1 cellular context compared by ENCODE assay signal in the genomic region with DNA sequence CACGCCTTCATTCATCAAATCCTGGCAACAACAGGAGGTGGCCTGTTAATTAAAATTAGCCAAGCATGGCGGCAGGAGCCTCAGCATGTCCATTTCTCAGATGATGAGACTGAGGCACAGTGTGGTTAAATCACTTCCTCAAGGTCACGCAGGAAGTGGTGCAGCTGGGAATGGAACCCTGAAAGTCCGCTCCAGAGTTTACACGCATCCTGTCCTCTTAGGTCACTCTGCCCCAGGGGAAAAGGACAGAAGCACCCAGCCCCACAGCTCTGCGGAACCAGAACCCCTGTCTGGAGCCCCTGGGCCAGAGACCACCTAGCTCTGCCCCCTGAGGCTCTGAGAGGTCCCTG.
TF ChIP-seq lines count a peak whose summit lies in the region.

No MANE protein-coding gene starts in this region.

TF ChIP-seq in K562, 482 proteins besides CTCF, POLR2A, EP300 and RAD21 (continued from another document and continues in another):
- TF ChIP-seq, protein P1, sequence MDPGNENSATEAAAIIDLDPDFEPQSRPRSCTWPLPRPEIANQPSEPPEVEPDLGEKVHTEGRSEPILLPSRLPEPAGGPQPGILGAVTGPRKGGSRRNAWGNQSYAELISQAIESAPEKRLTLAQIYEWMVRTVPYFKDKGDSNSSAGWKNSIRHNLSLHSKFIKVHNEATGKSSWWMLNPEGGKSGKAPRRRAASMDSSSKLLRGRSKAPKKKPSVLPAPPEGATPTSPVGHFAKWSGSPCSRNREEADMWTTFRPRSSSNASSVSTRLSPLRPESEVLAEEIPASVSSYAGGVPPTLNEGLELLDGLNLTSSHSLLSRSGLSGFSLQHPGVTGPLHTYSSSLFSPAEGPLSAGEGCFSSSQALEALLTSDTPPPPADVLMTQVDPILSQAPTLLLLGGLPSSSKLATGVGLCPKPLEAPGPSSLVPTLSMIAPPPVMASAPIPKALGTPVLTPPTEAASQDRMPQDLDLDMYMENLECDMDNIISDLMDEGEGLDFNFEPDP (CRISPR knock-in tag; IDR thresholded peaks at IDR 0.05), result no peak
- TF ChIP-seq, protein P2, sequence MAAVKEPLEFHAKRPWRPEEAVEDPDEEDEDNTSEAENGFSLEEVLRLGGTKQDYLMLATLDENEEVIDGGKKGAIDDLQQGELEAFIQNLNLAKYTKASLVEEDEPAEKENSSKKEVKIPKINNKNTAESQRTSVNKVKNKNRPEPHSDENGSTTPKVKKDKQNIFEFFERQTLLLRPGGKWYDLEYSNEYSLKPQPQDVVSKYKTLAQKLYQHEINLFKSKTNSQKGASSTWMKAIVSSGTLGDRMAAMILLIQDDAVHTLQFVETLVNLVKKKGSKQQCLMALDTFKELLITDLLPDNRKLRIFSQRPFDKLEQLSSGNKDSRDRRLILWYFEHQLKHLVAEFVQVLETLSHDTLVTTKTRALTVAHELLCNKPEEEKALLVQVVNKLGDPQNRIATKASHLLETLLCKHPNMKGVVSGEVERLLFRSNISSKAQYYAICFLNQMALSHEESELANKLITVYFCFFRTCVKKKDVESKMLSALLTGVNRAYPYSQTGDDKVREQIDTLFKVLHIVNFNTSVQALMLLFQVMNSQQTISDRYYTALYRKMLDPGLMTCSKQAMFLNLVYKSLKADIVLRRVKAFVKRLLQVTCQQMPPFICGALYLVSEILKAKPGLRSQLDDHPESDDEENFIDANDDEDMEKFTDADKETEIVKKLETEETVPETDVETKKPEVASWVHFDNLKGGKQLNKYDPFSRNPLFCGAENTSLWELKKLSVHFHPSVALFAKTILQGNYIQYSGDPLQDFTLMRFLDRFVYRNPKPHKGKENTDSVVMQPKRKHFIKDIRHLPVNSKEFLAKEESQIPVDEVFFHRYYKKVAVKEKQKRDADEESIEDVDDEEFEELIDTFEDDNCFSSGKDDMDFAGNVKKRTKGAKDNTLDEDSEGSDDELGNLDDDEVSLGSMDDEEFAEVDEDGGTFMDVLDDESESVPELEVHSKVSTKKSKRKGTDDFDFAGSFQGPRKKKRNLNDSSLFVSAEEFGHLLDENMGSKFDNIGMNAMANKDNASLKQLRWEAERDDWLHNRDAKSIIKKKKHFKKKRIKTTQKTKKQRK (IDR thresholded peaks at IDR 0.05; ENCODE audit: borderline replicate concordance, low read depth, low read length), result no peak
- TF ChIP-seq, protein P3, sequence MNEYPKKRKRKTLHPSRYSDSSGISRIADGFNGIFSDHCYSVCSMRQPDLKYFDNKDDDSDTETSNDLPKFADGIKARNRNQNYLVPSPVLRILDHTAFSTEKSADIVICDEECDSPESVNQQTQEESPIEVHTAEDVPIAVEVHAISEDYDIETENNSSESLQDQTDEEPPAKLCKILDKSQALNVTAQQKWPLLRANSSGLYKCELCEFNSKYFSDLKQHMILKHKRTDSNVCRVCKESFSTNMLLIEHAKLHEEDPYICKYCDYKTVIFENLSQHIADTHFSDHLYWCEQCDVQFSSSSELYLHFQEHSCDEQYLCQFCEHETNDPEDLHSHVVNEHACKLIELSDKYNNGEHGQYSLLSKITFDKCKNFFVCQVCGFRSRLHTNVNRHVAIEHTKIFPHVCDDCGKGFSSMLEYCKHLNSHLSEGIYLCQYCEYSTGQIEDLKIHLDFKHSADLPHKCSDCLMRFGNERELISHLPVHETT (CRISPR knock-in tag; conservative IDR thresholded peaks at IDR 0.05 in 1 of 2, IDR thresholded peaks at IDR 0.05 in 1 of 2), result no peak
- TF ChIP-seq ZNF224 (CRISPR knock-in tag; IDR thresholded peaks at IDR 0.05) (no peak), ZNF184 (CRISPR knock-in tag; IDR thresholded peaks at IDR 0.05) (no peak), XRCC4 (IDR thresholded peaks at IDR 0.05; ENCODE audit: extremely low read depth, insufficient read depth, insufficient read length) (no peak), KLF16 (IDR thresholded peaks at IDR 0.05) (no peak), NR2C2 (CRISPR knock-in tag; IDR thresholded peaks at IDR 0.05) (no peak), NR2C2 (tag; IDR thresholded peaks at IDR 0.05) (0 out of 2 replicates have a peak, but pooled peaks have one; percentile 28), TBL1XR1 (IDR thresholded peaks at IDR 0.05; ENCODE audit: low read length in 2 of 2) (no peak), ZNF764 (CRISPR knock-in tag; IDR thresholded peaks at IDR 0.05; ENCODE audit: low read depth) (no peak), MXI1 (IDR thresholded peaks at IDR 0.05; ENCODE audit: low read depth, low read length) (no peak), TFAM (CRISPR knock-in tag; conservative IDR thresholded peaks at IDR 0.05) (no peak), NFATC3 (IDR thresholded peaks at IDR 0.05) (no peak), ZNF668 (CRISPR knock-in tag; IDR thresholded peaks at IDR 0.05) (no peak), ZNF121 (CRISPR knock-in tag; conservative IDR thresholded peaks at IDR 0.05) (no peak), MAZ (CRISPR knock-in tag; conservative IDR thresholded peaks at IDR 0.05 in 1 of 2, IDR thresholded peaks at IDR 0.05 in 1 of 2) (no peak), CREBBP (IDR thresholded peaks at IDR 0.05; ENCODE audit: low read depth, low read length) (no peak), MBD2 (IDR thresholded peaks at IDR 0.05; ENCODE audit: borderline replicate concordance, low read depth) (no peak), SIN3A (IDR thresholded peaks at IDR 0.05; ENCODE audit: borderline replicate concordance in 2 of 2, control insufficient read depth in 1 of 2, low read depth in 2 of 2, low read length in 2 of 2) (no peak), SMARCB1 (IDR thresholded peaks at IDR 0.05; ENCODE audit: insufficient read length, low read depth) (no peak), RAD51 (IDR thresholded peaks at IDR 0.05; ENCODE audit: borderline replicate concordance, low read depth) (no peak), BRCA1 (IDR thresholded peaks at IDR 0.05) (no peak), BRCA1 (CRISPR knock-in tag; IDR thresholded peaks at IDR 0.05) (no peak), RBM15 (IDR thresholded peaks at IDR 0.05; ENCODE audit: insufficient read depth, low read length) (no peak), CBFA2T2 (conservative IDR thresholded peaks at IDR 0.05) (no peak), EP400 (IDR thresholded peaks at IDR 0.05) (no peak), ILK (tag; IDR thresholded peaks at IDR 0.05; ENCODE audit: borderline replicate concordance, low read depth) (no peak), GTF2F1 (IDR thresholded peaks at IDR 0.05; ENCODE audit: low read depth, low read length) (no peak), RBM17 (IDR thresholded peaks at IDR 0.05; ENCODE audit: borderline replicate concordance, low read depth, low read length) (no peak), NFIC (IDR thresholded peaks at IDR 0.05) (no peak), DIDO1 (tag; IDR thresholded peaks at IDR 0.05; ENCODE audit: low read depth) (no peak), ZNF175 (CRISPR knock-in tag; IDR thresholded peaks at IDR 0.05; ENCODE audit: low read depth) (no peak), KLF10 (CRISPR knock-in tag; IDR thresholded peaks at IDR 0.05) (no peak)
- TF ChIP-seq, protein P4, sequence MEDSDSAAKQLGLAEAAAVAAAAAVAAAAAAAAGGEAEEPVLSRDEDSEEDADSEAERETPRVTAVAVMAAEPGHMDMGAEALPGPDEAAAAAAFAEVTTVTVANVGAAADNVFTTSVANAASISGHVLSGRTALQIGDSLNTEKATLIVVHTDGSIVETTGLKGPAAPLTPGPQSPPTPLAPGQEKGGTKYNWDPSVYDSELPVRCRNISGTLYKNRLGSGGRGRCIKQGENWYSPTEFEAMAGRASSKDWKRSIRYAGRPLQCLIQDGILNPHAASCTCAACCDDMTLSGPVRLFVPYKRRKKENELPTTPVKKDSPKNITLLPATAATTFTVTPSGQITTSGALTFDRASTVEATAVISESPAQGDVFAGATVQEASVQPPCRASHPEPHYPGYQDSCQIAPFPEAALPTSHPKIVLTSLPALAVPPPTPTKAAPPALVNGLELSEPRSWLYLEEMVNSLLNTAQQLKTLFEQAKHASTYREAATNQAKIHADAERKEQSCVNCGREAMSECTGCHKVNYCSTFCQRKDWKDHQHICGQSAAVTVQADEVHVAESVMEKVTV (CRISPR knock-in tag; IDR thresholded peaks at IDR 0.05), result no peak
- TF ChIP-seq, protein P5, sequence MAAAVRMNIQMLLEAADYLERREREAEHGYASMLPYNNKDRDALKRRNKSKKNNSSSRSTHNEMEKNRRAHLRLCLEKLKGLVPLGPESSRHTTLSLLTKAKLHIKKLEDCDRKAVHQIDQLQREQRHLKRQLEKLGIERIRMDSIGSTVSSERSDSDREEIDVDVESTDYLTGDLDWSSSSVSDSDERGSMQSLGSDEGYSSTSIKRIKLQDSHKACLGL (CRISPR knock-in tag; IDR thresholded peaks at IDR 0.05; ENCODE audit: borderline replicate concordance, poor library complexity, severe bottlenecking), result no peak
- TF ChIP-seq, protein P6, sequence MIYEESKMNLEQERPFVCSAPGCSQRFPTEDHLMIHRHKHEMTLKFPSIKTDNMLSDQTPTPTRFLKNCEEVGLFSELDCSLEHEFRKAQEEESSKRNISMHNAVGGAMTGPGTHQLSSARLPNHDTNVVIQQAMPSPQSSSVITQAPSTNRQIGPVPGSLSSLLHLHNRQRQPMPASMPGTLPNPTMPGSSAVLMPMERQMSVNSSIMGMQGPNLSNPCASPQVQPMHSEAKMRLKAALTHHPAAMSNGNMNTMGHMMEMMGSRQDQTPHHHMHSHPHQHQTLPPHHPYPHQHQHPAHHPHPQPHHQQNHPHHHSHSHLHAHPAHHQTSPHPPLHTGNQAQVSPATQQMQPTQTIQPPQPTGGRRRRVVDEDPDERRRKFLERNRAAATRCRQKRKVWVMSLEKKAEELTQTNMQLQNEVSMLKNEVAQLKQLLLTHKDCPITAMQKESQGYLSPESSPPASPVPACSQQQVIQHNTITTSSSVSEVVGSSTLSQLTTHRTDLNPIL (CRISPR knock-in tag; IDR thresholded peaks at IDR 0.05), result no peak
- TF ChIP-seq, protein P7, sequence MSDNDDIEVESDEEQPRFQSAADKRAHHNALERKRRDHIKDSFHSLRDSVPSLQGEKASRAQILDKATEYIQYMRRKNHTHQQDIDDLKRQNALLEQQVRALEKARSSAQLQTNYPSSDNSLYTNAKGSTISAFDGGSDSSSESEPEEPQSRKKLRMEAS (CRISPR knock-in tag; IDR thresholded peaks at IDR 0.05), result no peak
- TF ChIP-seq, protein P8, sequence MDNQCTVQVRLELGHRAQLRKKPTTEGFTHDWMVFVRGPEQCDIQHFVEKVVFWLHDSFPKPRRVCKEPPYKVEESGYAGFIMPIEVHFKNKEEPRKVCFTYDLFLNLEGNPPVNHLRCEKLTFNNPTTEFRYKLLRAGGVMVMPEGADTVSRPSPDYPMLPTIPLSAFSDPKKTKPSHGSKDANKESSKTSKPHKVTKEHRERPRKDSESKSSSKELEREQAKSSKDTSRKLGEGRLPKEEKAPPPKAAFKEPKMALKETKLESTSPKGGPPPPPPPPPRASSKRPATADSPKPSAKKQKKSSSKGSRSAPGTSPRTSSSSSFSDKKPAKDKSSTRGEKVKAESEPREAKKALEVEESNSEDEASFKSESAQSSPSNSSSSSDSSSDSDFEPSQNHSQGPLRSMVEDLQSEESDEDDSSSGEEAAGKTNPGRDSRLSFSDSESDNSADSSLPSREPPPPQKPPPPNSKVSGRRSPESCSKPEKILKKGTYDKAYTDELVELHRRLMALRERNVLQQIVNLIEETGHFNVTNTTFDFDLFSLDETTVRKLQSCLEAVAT (IDR thresholded peaks at IDR 0.05), result no peak
- TF ChIP-seq, protein P9, sequence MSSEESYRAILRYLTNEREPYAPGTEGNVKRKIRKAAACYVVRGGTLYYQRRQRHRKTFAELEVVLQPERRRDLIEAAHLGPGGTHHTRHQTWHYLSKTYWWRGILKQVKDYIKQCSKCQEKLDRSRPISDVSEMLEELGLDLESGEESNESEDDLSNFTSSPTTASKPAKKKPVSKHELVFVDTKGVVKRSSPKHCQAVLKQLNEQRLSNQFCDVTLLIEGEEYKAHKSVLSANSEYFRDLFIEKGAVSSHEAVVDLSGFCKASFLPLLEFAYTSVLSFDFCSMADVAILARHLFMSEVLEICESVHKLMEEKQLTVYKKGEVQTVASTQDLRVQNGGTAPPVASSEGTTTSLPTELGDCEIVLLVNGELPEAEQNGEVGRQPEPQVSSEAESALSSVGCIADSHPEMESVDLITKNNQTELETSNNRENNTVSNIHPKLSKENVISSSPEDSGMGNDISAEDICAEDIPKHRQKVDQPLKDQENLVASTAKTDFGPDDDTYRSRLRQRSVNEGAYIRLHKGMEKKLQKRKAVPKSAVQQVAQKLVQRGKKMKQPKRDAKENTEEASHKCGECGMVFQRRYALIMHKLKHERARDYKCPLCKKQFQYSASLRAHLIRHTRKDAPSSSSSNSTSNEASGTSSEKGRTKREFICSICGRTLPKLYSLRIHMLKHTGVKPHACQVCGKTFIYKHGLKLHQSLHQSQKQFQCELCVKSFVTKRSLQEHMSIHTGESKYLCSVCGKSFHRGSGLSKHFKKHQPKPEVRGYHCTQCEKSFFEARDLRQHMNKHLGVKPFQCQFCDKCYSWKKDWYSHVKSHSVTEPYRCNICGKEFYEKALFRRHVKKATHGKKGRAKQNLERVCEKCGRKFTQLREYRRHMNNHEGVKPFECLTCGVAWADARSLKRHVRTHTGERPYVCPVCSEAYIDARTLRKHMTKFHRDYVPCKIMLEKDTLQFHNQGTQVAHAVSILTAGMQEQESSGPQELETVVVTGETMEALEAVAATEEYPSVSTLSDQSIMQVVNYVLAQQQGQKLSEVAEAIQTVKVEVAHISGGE (CRISPR knock-in tag; IDR thresholded peaks at IDR 0.05), result peak in 1 of 3 experiments; percentile 60; a peak in 1 of 6 replicates
